In the genomic region with DNA sequence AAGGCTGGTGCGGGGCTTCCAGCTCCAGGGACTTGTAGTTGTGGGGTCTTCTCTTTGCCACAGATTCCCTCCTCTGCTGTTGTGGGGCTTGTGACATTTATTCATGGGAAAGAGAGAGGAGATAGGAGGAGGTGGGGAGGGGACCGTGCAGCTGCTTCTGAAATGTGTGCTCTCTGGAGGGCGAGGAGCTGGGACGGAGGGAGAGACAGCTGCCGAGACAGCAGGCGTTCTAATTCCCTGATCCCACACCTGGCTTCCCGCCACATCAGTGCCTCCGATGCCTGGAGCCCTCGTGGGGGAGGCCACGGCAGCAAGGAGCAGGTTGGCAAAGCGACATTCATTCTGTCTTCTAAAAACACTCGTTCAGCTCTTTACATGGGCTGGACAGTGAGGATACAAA, we compare ENCODE assay signal across 8 cellular contexts.
DNase-seq lines count a peak whose midpoint lies in the region; ATAC-seq and TF ChIP-seq lines count a peak whose summit lies in the region.

No MANE protein-coding gene starts in this region.

- no peak for ATAC-seq in GM18498 (IDR thresholded peaks at IDR 0.05; ENCODE audit: unreplicated experiment)
- ATAC-seq in HG03432 (IDR thresholded peaks at IDR 0.05; ENCODE audit: unreplicated experiment) = no peak

- H3K9ac ChIP-seq in stomach smooth muscle (ENCODE audit: low read length in 2 of 2) = peak overlapping the region; percentile 60 to 78

- DNase-seq in NCI-H1417 (lab: John Stamatoyannopoulos, UW) = peak; percentile 62 to 90 (median 77)
- DNase-seq in activated CD8-positive, alpha-beta memory T cell treated with anti-CD3 and anti-CD28 coated beads, Interleukin-2, amount 50 U/mL, for 48 hours = peak; percentile 23
- no peak for DNase-seq in kidney epithelial cell (ENCODE audit: low read depth)
- no peak for DNase-seq in HT-29 (ENCODE audit: low spot score)
- no peak for DNase-seq in stimulated activated CD8-positive, alpha-beta memory T cell treated with anti-CD3 and anti-CD28 coated beads, Interleukin-4, amount 100 ng/mL, for 48 hours

- no peak for TF ChIP-seq CTCF in kidney epithelial cell (IDR thresholded peaks at IDR 0.05; ENCODE audit: insufficient read depth, low read length, poor library complexity, severe bottlenecking)

- peaks cover 0 to 4% of the 10 kb centered on the region in 2 donors for H3K9me3 ChIP-seq in stomach smooth muscle (ENCODE audit: control insufficient read depth in 2 of 2, low read length in 2 of 2)

- H3K4me3 ChIP-seq in kidney epithelial cell (ENCODE audit: low read depth, low read length) = peak overlapping the region; percentile 38
- H3K4me3 ChIP-seq in stomach smooth muscle (ENCODE audit: low read length in 2 of 2) = peak overlapping the region; percentile 86 to 93

- no peak overlapping the region for H3K27ac ChIP-seq in stomach smooth muscle (ENCODE audit: low read length)

- peaks cover 26% of the 10 kb centered on the region for H3K4me1 ChIP-seq in stomach smooth muscle (ENCODE audit: control insufficient read depth, insufficient read depth, low read length)

- H3K36me3 ChIP-seq in kidney epithelial cell (ENCODE audit: control insufficient read depth, insufficient read depth, low read length) (no peaks in the 10 kb centered on the region), stomach smooth muscle (ENCODE audit: control insufficient read depth in 2 of 2, insufficient read depth in 2 of 2, low read length in 2 of 2) (no peaks in the 10 kb centered on the region)

- peaks cover 2% of the 10 kb centered on the region for H3K27me3 ChIP-seq in kidney epithelial cell (ENCODE audit: control insufficient read depth, insufficient read depth, low read length)
- no peaks in the 10 kb centered on the region for H3K27me3 ChIP-seq in stomach smooth muscle (ENCODE audit: control insufficient read depth in 1 of 2, insufficient read depth in 2 of 2, low read length in 2 of 2)

Comparison
In these comparisons a context has a peak if more than half of its experiments do, and no peak if none do; other contexts are left out.
1. DNase-seq: peak in NCI-H1417 (3 of 3) and activated CD8-positive, alpha-beta memory T cell treated with anti-CD3 and anti-CD28 coated beads, Interleukin-2, amount 50 U/mL, for 48 hours (single experiment); none in kidney epithelial cell (single experiment), HT-29 (single experiment) and stimulated activated CD8-positive, alpha-beta memory T cell treated with anti-CD3 and anti-CD28 coated beads, Interleukin-4, amount 100 ng/mL, for 48 hours (single experiment).